ENCODE assay signal across 1 cellular context in the genomic region with DNA sequence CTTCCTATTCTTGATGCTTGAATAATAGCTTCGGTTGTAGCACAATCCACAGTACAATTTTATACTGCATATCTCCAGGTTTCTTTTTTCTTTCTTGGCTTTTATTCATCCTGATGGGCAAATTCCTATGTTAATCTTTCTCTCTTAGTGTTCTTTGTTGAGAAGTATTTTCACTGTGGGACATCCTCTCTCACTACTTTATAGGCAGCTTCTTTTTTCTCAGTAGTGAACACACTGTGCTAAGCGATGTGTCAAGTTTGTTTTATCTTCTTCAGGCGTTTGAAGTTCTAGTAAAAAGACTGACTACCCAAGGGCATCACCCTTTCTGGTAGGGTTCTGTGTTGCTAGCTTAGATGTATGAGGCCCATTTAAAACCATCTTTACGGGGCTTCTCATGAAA.
TF ChIP-seq lines count a peak whose summit lies in the region.

No MANE protein-coding gene starts in this region.

TF ChIP-seq in H1, 55 proteins besides CTCF, POLR2A, EP300 and RAD21:
- TF ChIP-seq CHD7 (IDR thresholded peaks at IDR 0.05; ENCODE audit: insufficient replicate concordance, low read length): peak; percentile 64
- TF ChIP-seq, protein P1, sequence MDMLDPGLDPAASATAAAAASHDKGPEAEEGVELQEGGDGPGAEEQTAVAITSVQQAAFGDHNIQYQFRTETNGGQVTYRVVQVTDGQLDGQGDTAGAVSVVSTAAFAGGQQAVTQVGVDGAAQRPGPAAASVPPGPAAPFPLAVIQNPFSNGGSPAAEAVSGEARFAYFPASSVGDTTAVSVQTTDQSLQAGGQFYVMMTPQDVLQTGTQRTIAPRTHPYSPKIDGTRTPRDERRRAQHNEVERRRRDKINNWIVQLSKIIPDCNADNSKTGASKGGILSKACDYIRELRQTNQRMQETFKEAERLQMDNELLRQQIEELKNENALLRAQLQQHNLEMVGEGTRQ (IDR thresholded peaks at IDR 0.05; ENCODE audit: low read length): no peak
